Comparison of ENCODE assay signal across 8 cellular contexts in the genomic region with DNA sequence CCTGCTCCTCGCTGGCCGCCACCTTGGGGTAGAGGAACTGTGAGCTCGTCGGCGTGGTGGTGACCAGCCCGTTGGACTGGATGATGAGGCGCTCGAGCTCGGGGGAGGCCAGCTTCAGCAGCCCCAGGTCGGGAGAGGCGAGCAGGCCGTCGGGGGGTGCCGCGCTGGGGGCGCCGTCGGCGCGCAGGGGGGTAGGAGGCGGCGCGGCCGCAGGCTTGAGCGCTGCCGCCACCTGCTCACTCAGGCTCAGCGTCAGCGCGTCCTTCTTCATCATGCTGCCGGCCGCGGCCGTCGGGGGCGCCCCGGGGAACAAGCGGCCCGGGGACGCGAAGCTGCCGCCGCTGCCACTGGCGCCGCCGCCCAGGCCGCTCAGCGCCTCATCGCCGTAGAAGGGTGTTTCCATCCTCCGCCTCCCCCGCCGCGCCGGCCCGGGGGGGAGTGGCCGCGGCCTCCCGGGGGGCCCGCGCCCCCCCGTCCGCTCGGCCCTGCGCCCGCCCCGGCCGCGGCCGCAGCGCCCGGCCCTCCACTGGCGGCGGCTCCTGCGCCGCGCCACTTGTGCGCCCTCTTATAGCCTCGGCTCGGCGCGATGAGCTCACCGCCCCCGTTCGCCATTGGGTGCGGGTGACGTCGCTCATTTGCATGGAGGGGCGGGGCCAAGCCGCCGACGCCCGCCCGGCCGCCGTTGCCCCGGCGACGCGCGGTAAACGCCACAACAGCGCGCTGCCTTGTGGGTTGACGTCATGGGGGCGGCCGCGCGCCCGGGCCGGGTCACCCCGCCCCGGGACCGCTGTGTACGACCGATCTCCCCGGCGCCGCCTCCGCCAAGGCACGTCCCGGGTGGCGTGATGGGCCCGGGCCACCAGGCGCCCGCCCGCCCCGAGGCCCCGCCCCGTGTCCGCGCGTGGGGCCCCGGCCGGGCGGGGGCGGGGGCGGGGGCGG.
A peak's percentile ranks its signal among the peaks of the same experiment; 100 is the strongest.
DNase-seq lines count a peak whose midpoint lies in the region; ATAC-seq and TF ChIP-seq lines count a peak whose summit lies in the region.

A gene (minus strand): TSS at position 541 of the 939 bp plus-strand sequence. CDS start 138 bp downstream, at position 403.

- DNase-seq in AG10803 (ENCODE audit: low read depth) (peak; percentile 98), NCI-H345 (lab: John Stamatoyannopoulos, UW) (peak; percentile 95), iris pigment epithelial cell (ENCODE audit: low read depth) (peak; percentile 97)
- peak; percentile 94 for DNase-seq in activated CD4-positive, CD25-positive, alpha-beta regulatory T cell treated with anti-CD3 and anti-CD28 coated beads, Interleukin-2, amount 50 U/mL, for 16 hours (ENCODE audit: low read depth, low spot score)
- peak; percentile 99 for DNase-seq in central memory CD4-positive, alpha-beta T cell
- peak; percentile 93 to 95 for DNase-seq in stimulated activated CD4-positive, alpha-beta T cell treated with anti-CD3 and anti-CD28 coated beads, Interleukin-12 subunit alpha, Interleukin-12 subunit beta, amount 100 ng/mL, for 24 hours (ENCODE audit: low read depth in 2 of 2)

- TF ChIP-seq CTCF in AG10803 (conservative IDR thresholded peaks at IDR 0.05; ENCODE audit: low read length): no peak

- ATAC-seq in GM19023 (IDR thresholded peaks at IDR 0.05; ENCODE audit: unreplicated experiment) (peak; percentile 64), HG03196 (IDR thresholded peaks at IDR 0.05; ENCODE audit: unreplicated experiment) (peak; percentile 62)

- peak within 1 kb of the TSS; percentile 99 for H3K4me3 ChIP-seq in AG10803 (ENCODE audit: low read length)

Comparison
In these comparisons a context has a peak if more than half of its experiments do, and no peak if none do; other contexts are left out.
1. Peak in every context shown above with its lines: DNase-seq, ATAC-seq and H3K4me3 ChIP-seq.